Comparison of ENCODE assay signal across 1 cellular context in the genomic region with DNA sequence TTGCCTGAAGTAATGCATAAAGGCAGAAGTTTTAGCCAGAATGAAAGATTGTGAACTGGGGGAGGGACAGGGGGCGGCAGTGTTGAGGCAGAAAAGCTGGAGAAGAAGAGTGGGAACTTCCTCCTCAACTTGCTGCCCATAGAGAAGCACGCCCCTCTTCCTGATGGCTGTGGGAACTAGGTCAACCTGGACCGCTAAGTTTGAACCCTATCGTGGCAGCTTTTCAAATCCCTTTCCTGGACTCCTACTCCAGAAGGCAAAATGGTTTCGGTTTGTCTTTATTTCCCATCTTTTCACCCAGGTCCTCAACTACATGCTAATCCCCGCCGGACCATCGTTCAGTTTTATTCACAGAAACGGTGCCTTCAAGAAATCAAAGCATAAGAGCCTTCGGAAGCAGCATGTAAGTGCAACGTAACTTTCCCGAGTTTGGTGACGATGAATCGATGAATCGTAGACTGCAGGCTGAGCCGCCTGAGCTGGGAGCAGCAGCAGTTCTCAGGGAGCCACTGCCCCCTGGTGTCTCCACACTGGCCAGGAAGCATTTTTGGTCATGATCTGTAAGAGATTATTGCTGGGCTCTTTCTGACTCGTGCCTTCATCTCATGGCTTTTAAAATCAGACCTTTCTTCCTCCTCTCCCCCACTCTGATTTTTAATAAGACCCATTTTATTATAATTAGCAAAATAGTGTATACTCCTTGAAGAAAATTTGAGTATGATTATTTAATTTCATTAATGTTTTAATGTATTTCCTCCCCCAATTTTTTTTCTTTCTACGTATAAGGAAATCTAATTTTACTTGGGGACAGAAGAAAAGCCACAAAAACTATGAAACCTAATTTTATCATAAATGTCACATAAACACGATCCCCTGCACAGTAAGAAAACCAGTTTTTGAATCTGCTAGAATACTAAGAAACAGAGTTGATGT.
TF ChIP-seq lines count a peak whose summit lies in the region.

No MANE protein-coding gene starts in this region.

TF ChIP-seq in K562, 482 proteins besides CTCF, POLR2A, EP300 and RAD21 (continued from another document):
- 0 out of 2 replicates have a peak, but pooled peaks have one; percentile 18 for TF ChIP-seq PHF21A (IDR thresholded peaks at IDR 0.05; ENCODE audit: borderline replicate concordance, low read depth)
- 0 out of 2 replicates have a peak, but pooled peaks have one; percentile 39 for TF ChIP-seq FOXK1 (CRISPR knock-in tag; IDR thresholded peaks at IDR 0.05; ENCODE audit: borderline replicate concordance)
- TF ChIP-seq OTX1 (CRISPR knock-in tag; IDR thresholded peaks at IDR 0.05): no peak
- TF ChIP-seq DIDO1 (tag; IDR thresholded peaks at IDR 0.05; ENCODE audit: low read depth): no peak
- TF ChIP-seq RBM17 (IDR thresholded peaks at IDR 0.05; ENCODE audit: borderline replicate concordance, low read depth, low read length): no peak
- 0 out of 2 replicates have a peak, but pooled peaks have one; percentile 48 for TF ChIP-seq KLF16 (IDR thresholded peaks at IDR 0.05)
- TF ChIP-seq, protein P1, sequence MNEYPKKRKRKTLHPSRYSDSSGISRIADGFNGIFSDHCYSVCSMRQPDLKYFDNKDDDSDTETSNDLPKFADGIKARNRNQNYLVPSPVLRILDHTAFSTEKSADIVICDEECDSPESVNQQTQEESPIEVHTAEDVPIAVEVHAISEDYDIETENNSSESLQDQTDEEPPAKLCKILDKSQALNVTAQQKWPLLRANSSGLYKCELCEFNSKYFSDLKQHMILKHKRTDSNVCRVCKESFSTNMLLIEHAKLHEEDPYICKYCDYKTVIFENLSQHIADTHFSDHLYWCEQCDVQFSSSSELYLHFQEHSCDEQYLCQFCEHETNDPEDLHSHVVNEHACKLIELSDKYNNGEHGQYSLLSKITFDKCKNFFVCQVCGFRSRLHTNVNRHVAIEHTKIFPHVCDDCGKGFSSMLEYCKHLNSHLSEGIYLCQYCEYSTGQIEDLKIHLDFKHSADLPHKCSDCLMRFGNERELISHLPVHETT (CRISPR knock-in tag; conservative IDR thresholded peaks at IDR 0.05 in 1 of 2, IDR thresholded peaks at IDR 0.05 in 1 of 2): no peak
- TF ChIP-seq, protein P2, sequence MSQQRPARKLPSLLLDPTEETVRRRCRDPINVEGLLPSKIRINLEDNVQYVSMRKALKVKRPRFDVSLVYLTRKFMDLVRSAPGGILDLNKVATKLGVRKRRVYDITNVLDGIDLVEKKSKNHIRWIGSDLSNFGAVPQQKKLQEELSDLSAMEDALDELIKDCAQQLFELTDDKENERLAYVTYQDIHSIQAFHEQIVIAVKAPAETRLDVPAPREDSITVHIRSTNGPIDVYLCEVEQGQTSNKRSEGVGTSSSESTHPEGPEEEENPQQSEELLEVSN (IDR thresholded peaks at IDR 0.05; ENCODE audit: borderline replicate concordance in 1 of 2, extremely low read depth in 1 of 2, insufficient read depth in 1 of 2, insufficient read length in 1 of 2, low read depth in 1 of 2, low read length in 1 of 2, poor library complexity in 1 of 2, severe bottlenecking in 1 of 2): no peak
- TF ChIP-seq, protein P3, sequence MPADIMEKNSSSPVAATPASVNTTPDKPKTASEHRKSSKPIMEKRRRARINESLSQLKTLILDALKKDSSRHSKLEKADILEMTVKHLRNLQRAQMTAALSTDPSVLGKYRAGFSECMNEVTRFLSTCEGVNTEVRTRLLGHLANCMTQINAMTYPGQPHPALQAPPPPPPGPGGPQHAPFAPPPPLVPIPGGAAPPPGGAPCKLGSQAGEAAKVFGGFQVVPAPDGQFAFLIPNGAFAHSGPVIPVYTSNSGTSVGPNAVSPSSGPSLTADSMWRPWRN (IDR thresholded peaks at IDR 0.05; ENCODE audit: low read depth): no peak
- TF ChIP-seq CC2D1A (IDR thresholded peaks at IDR 0.05): no peak; the same call in 1 of the 2 replicates
- TF ChIP-seq HDAC1 (IDR thresholded peaks at IDR 0.05): 0 out of 4 replicates have a peak, but pooled peaks of 1 of the 2 experiments have one; percentile 23
- no peak for TF ChIP-seq CHD4 (IDR thresholded peaks at IDR 0.05; ENCODE audit: insufficient read depth, insufficient replicate concordance, low read depth, low read length, poor library complexity, severe bottlenecking)
- TF ChIP-seq ELF1 (tag; IDR thresholded peaks at IDR 0.05): peak; percentile 52; the same call in 1 of the 2 replicates
- TF ChIP-seq ATF7 (IDR thresholded peaks at IDR 0.05): peak; percentile 37; the same call in 1 of the 2 replicates
- TF ChIP-seq ZNF24 (IDR thresholded peaks at IDR 0.05): 0 out of 2 replicates have a peak, but pooled peaks have one; percentile 7
- TF ChIP-seq CXXC5 (CRISPR knock-in tag; IDR thresholded peaks at IDR 0.05): peak; percentile 31; the same call in 1 of the 2 replicates
- TF ChIP-seq MAX (CRISPR knock-in tag; IDR thresholded peaks at IDR 0.05): no peak
- no peak for TF ChIP-seq FUS (optimal IDR thresholded peaks at IDR 0.05; ENCODE audit: low read depth, low read length)
- no peak for TF ChIP-seq ZEB2 (IDR thresholded peaks at IDR 0.05)
- TF ChIP-seq CREB1 (IDR thresholded peaks at IDR 0.05): no peak
- 0 out of 2 replicates have a peak, but pooled peaks have one; percentile 33 for TF ChIP-seq CREB1 (CRISPR knock-in tag; IDR thresholded peaks at IDR 0.05)
- TF ChIP-seq RBBP5 (IDR thresholded peaks at IDR 0.05; ENCODE audit: borderline replicate concordance, insufficient read depth, low read length, poor library complexity, severe bottlenecking): peak; percentile 49
- no peak for TF ChIP-seq ZNF699 (CRISPR knock-in tag; IDR thresholded peaks at IDR 0.05; ENCODE audit: insufficient replicate concordance)
- no peak for TF ChIP-seq ETS2 (tag; IDR thresholded peaks at IDR 0.05; ENCODE audit: borderline replicate concordance, poor library complexity, severe bottlenecking)
